Comparison of ENCODE assay signal across 27 cellular contexts in the genomic region with DNA sequence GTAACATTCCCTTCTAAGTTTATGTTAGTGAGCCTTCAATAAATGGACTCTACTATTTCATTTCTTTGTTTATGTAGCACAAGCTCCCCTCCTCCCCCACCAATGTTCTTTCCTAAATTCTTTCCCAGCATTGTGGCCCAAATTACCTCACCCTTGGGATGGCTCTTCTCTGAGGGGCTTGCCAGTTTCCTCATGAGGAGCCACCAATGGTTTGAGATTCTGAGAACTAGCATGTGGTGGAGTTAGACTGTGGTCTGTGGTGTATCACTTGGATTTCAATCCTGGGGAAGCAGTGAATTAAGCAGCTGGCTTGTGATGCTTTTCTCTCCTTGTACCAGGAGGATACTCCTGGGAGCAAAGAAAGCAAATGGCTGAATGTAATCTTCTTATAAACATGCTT.
"Had no signal": no experiment of that assay in that cellular context is flagged by ENCODE, and none has a peak within 500 bp of the region (broad histone marks: within the 10 kb centered on the region; RNA-seq: fewer than 3 reads in every experiment).

No MANE protein-coding gene starts in this region.

- H3K4me3 Mint-ChIP-seq: mesothelial cell of epicardium; naive thymus-derived CD8-positive, alpha-beta T cell; nephron progenitor cell; stimulated activated memory B cell treated with anti-CD40 and anti-IgM and Interleukin-4, amounts not matched to agents 10 μg/mL and 1 μg/mL and 100 μg/mL, for 72 hours; type B pancreatic cell had no signal

- DNase-seq: dermis blood vessel endothelial cell; effector memory CD4-positive, alpha-beta T cell; foreskin keratinocyte; glutamatergic neuron; mesenchymal stem cell; mucosa of descending colon; naive thymus-derived CD8-positive, alpha-beta T cell; nephron progenitor cell; nucleus accumbens; right cardiac atrium; sigmoid colon; spleen; stimulated activated CD4-positive, alpha-beta T cell treated with anti-CD3 and anti-CD28 coated beads, Interleukin-4, amount 100 ng/mL, for 4 hours; stimulated activated naive CD8-positive, alpha-beta T cell treated with anti-CD3 and anti-CD28 coated beads, Interleukin-15, Interleukin-2, amounts not matched to agents 100 U/mL and 50 U/mL, for 24 hours; substantia nigra; testis; tibial artery had no signal

- H3K4me1 ChIP-seq: esophagus muscularis mucosa, foreskin keratinocyte, gastroesophageal sphincter, prostate gland, sigmoid colon, spleen, testis, tibial artery had no signal

- H3K36me3 ChIP-seq: esophagus muscularis mucosa, gastroesophageal sphincter, prostate gland, sigmoid colon, spleen, tibial artery had no signal

- H3K27me3 Mint-ChIP-seq: type B pancreatic cell had no signal

- H3K27me3 ChIP-seq: esophagus muscularis mucosa, foreskin keratinocyte, gastroesophageal sphincter, sigmoid colon, testis, tibial artery had no signal

- H3K4me3 ChIP-seq: coronary artery, esophagus muscularis mucosa, gastroesophageal sphincter, mucosa of descending colon, prostate gland, sigmoid colon, skin epidermis, spleen, testis, tibial artery had no signal

- H3K4me1 Mint-ChIP-seq: mesothelial cell of epicardium; naive thymus-derived CD8-positive, alpha-beta T cell; stimulated activated memory B cell treated with anti-CD40 and anti-IgM and Interleukin-4, amounts not matched to agents 10 μg/mL and 1 μg/mL and 100 μg/mL, for 72 hours had no signal

- H3K9me3 ChIP-seq: esophagus muscularis mucosa, mucosa of descending colon, prostate gland, testis, tibial artery had no signal

- H3K36me3 Mint-ChIP-seq: mesothelial cell of epicardium; naive thymus-derived CD8-positive, alpha-beta T cell; stimulated activated memory B cell treated with anti-CD40 and anti-IgM and Interleukin-4, amounts not matched to agents 10 μg/mL and 1 μg/mL and 100 μg/mL, for 72 hours; type B pancreatic cell had no signal

- ATAC-seq: gastroesophageal sphincter; mucosa of descending colon; naive thymus-derived CD8-positive, alpha-beta T cell; stimulated activated naive CD8-positive, alpha-beta T cell treated with anti-CD3 and anti-CD28 coated beads, Interleukin-15, Interleukin-2, amounts not matched to agents 100 U/mL and 50 U/mL, for 24 hours had no signal

- FAIRE-seq: endothelial cell of umbilical vein, keratinocyte had no signal

- H3K27ac Mint-ChIP-seq: mesothelial cell of epicardium; naive thymus-derived CD8-positive, alpha-beta T cell; nephron progenitor cell; stimulated activated memory B cell treated with anti-CD40 and anti-IgM and Interleukin-4, amounts not matched to agents 10 μg/mL and 1 μg/mL and 100 μg/mL, for 72 hours; type B pancreatic cell had no signal

- H3K27ac ChIP-seq: coronary artery, esophagus muscularis mucosa, foreskin keratinocyte, gastroesophageal sphincter, prostate gland, sigmoid colon, skin epidermis, spleen, testis, tibial artery had no signal
